In genomic region chr22:36193577-36193976, GRCh38 we compare ENCODE assay signal across 22 cellular contexts. TPM values are rescaled to one million over a fixed set of nuclear protein-coding genes. Genes with fewer than 3 reads are reported as not detected.
"Had no signal": no experiment of that assay in that cellular context is flagged by ENCODE, and none has a peak within 500 bp of the region (broad histone marks: within the 10 kb centered on the region; RNA-seq: fewer than 3 reads in every experiment).

No MANE protein-coding gene starts in this region.

- DNase-seq: KBM-7, MV-4-11, NCI-H1092, NCI-H1105 treated with DMSO at 0.1 percent for 48 hours, NCI-H1417 treated with DMSO at 0.1 percent for 48 hours, NCI-H146, NCI-H1694 treated with DMSO at 0.1 percent for 48 hours, NCI-H1930, NCI-H2081, NCI-H2107, NCI-H2227 treated with DMSO at 0.1 percent for 48 hours, NCI-H524, NCI-H526 treated with DMSO at 0.1 percent for 48 hours, NCI-H774, SHP77, SK-N-SH, SW 1271 had no signal

- H3K27ac ChIP-seq: RWPE1 had no signal

- H3K9me3 ChIP-seq: SK-N-SH had no signal

RNA-seq across cellular contexts. Expression of gene APOL4, which starts 8.0 kb away (rescaled TPM):
- total RNA-seq: HT1080, MCF 10A, NCI-H460, SK-MEL-5 had no signal
